In the genomic region with DNA sequence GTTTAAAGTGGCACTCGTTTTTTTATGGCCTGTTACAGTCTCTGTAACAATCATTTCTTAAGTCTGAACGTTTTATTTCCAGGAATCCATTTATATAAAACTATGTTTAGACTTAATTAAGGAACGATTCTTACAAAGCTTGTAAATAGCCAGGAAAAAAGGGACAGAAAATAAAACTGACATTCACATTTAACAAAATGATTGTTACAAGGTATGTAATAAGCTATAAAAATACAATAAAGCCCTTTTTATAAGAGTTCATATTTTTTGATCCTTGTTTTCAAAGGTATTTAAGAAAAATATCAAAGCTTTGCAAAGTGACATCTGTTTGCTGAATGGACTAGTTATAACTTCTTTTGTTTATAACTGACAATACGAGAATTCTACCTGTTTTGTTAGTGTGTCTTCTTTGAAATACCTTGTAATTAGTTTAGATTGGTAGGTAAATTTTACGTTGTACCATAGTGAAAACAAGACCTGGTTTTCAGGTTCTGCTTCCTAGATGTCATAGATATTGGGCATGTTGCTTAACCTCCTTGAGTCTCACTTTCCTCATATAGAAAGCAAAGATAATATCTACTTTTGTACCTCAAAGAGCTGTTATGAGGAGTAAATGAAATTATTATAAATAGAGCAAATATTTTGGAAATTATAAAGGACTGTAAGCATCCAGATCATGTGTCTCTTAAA, we compare ENCODE assay signal across 18 cellular contexts. TPM values are rescaled to one million over a fixed set of nuclear protein-coding genes. Genes with fewer than 3 reads are reported as not detected.
DNase-seq lines count a peak whose midpoint lies in the region; ATAC-seq and TF ChIP-seq lines count a peak whose summit lies in the region.
"Had no signal": no experiment of that assay in that cellular context is flagged by ENCODE, and none has a peak within 500 bp of the region (broad histone marks: within the 10 kb centered on the region; RNA-seq: fewer than 3 reads in every experiment).

No MANE protein-coding gene starts in this region.

- DNase-seq in SIG-M5 treated with dmso at 0.1 percent for 504 hours (lab: John Stamatoyannopoulos, UW; ENCODE audit: unreplicated experiment) (peak; percentile 30), SIG-M5 (lab: John Stamatoyannopoulos, UW) (no peak), RWPE2 (ENCODE audit: low spot score) (no peak), esophagus squamous epithelium (lab: John Stamatoyannopoulos, UW) (no peak), smooth muscle cell (lab: John Stamatoyannopoulos, UW; ENCODE audit: unreplicated experiment) (no peak), MG63 (no peak), T1000 (lab: John Stamatoyannopoulos, UW) (no peak)
- DNase-seq: DMS79 treated with DMSO at 0.1 percent for 48 hours, H7, NCI-H1092 treated with DMSO at 0.1 percent for 48 hours, NCI-H1694 treated with DMSO at 0.1 percent for 48 hours, OCI-M1, RPMI8226 had no signal

- H3K27me3 ChIP-seq in RWPE2 (ENCODE audit: insufficient read depth, poor library complexity, severe bottlenecking) (no peaks in the 10 kb centered on the region), esophagus squamous epithelium (no peaks in the 10 kb centered on the region), smooth muscle cell (ENCODE audit: low read depth) (no peaks in the 10 kb centered on the region), MG63 (no peaks in the 10 kb centered on the region)
- H3K27me3 ChIP-seq: SJSA1 had no signal

- peaks cover 19% of the 10 kb centered on the region for H3K4me1 ChIP-seq in RWPE2 (ENCODE audit: insufficient read depth, poor library complexity, severe bottlenecking)
- peaks cover 4 to 36% (median 4%) of the 10 kb centered on the region in 3 donors for H3K4me1 ChIP-seq in esophagus squamous epithelium
- no peaks in the 10 kb centered on the region for H3K4me1 ChIP-seq in smooth muscle cell (ENCODE audit: low read depth)

- H3K4me3 ChIP-seq in RWPE2 (ENCODE audit: severe bottlenecking): no peak overlapping the region
- H3K4me3 ChIP-seq in esophagus squamous epithelium: no peak overlapping the region
- no peak overlapping the region for H3K4me3 ChIP-seq in smooth muscle cell
- H3K4me3 ChIP-seq in MG63: no peak overlapping the region
- H3K4me3 ChIP-seq: SJSA1 had no signal

- peaks cover 98% of the 10 kb centered on the region for H4K20me1 ChIP-seq in smooth muscle cell (ENCODE audit: low read depth)

- no peak for TF ChIP-seq CTCF in RWPE2 (IDR thresholded peaks at IDR 0.05; ENCODE audit: poor library complexity, severe bottlenecking)
- no peak for TF ChIP-seq CTCF in esophagus squamous epithelium (IDR thresholded peaks at IDR 0.05)
- no peak for TF ChIP-seq CTCF in smooth muscle cell (IDR thresholded peaks at IDR 0.05; ENCODE audit: borderline replicate concordance, insufficient read depth, poor library complexity, severe bottlenecking)

- H2AFZ ChIP-seq in smooth muscle cell (ENCODE audit: low read depth): no peak overlapping the region

- no peak overlapping the region for H3K4me2 ChIP-seq in smooth muscle cell
- H3K4me2 ChIP-seq: KMS-11 had no signal

- no peaks in the 10 kb centered on the region for H3K9me3 ChIP-seq in RWPE2 (ENCODE audit: severe bottlenecking)
- H3K9me3 ChIP-seq in esophagus squamous epithelium: no peaks in the 10 kb centered on the region
- no peaks in the 10 kb centered on the region for H3K9me3 ChIP-seq in smooth muscle cell (replicated peaks; ENCODE audit: low read depth)
- H3K9me3 ChIP-seq in MG63: no peaks in the 10 kb centered on the region
- H3K9me3 ChIP-seq: SJSA1 had no signal

- intact Hi-C loops in esophagus squamous epithelium (cut with DNase I): no loop called here

- peaks cover 50% of the 10 kb centered on the region for H3K79me2 ChIP-seq in smooth muscle cell (ENCODE audit: low read depth)

- no peak for TF ChIP-seq POLR2A in esophagus squamous epithelium (IDR thresholded peaks at IDR 0.05)

- no peak overlapping the region for H3K9ac ChIP-seq in smooth muscle cell (ENCODE audit: low read depth)
- H3K9ac ChIP-seq: KMS-11 had no signal

- WGBS in esophagus squamous epithelium, 2 donors: 52 to 59% methylated on average over 5 of the region's 5 CpGs
- WGBS in smooth muscle cell (ENCODE audit: low lambda C conversion rate): 81% methylated on average over 5 of the region's 5 CpGs

- H3F3A ChIP-seq in smooth muscle cell (ENCODE audit: low read depth): no peaks in the 10 kb centered on the region

- H3K36me3 ChIP-seq in RWPE2 (ENCODE audit: low read depth) (no peaks in the 10 kb centered on the region), esophagus squamous epithelium (peaks cover 0 to 7% (median 0%) of the 10 kb centered on the region in 3 donors), smooth muscle cell (ENCODE audit: low read depth) (no peaks in the 10 kb centered on the region), MG63 (peaks cover 4% of the 10 kb centered on the region; the same call in 1 of the 2 replicates)
- H3K36me3 ChIP-seq: SJSA1 had no signal

- peak overlapping the region; percentile 46 for H3K27ac ChIP-seq in RWPE2 (ENCODE audit: poor library complexity, severe bottlenecking)
- H3K27ac ChIP-seq in esophagus squamous epithelium: peak overlapping the region in 3 of 4 donors; percentile 77 to 86 (median 80)
- H3K27ac ChIP-seq in smooth muscle cell (ENCODE audit: low read depth): peak overlapping the region; percentile 47
- H3K27ac ChIP-seq: 22Rv1, C4-2B, KMS-11, SJSA1 had no signal

- ATAC-seq in RWPE2 (ENCODE audit: low read depth) (no peak; the same call in 2 of the 3 replicates), GM19328 (IDR thresholded peaks at IDR 0.05; ENCODE audit: unreplicated experiment) (no peak)

RNA-seq across cellular contexts. Expression of a gene that starts 25.8 kb away (rescaled TPM):
- total RNA-seq in esophagus squamous epithelium: 10 to 100 TPM in 2 of 4 donors, 1 to 10 TPM in 2; 8.0 to 15.1 (median 10.4) TPM
- 16.8 and 18.5 TPM in 2 replicates for total RNA-seq in smooth muscle cell
- 9.6 and 14.7 TPM in 2 replicates for polyA plus RNA-seq in smooth muscle cell
- 3.4 and 20.3 TPM in 2 replicates for total RNA-seq in MG63 (2014; rRNA removed; shearing (Covaris generic); ENCODE audit: low replicate concordance)
